ENCODE assay signal across 8 cellular contexts in the genomic region with DNA sequence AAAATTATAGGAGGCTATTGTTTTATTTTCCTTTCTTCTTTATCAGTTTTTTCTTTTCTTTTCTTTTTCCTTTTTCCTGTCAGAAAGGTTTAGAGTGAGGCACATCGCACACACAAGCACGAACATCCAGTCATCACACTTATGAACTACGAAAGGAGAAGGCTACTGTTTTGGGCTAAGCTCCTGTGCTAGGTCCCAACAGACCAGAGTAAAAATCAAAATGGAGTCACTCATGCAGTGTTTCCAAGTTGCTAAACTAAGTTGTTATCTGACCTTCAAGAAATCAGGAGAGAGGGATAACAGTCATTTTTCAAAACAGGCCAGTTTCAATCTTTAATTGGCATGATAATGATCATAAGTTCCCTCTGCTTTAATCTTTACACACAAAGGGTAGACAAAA.
"Had no signal": no experiment of that assay in that cellular context is flagged by ENCODE, and none has a peak within 500 bp of the region (broad histone marks: within the 10 kb centered on the region; RNA-seq: fewer than 3 reads in every experiment).

No MANE protein-coding gene starts in this region.

- H3K27me3 Mint-ChIP-seq: IgD-negative memory B cell had no signal

- H3K9ac ChIP-seq: KMS-11 had no signal

- H3K27ac Mint-ChIP-seq: IgD-negative memory B cell had no signal

- H3K27ac ChIP-seq: HL-60, KMS-11 had no signal

- H3K36me3 Mint-ChIP-seq: IgD-negative memory B cell had no signal

- ATAC-seq: HepG2 had no signal

- DNase-seq: IMR-90, KBM-7, KG1 had no signal

- H3K4me2 ChIP-seq: KMS-11 had no signal

- FAIRE-seq: HepG2, HTR-8/SVneo had no signal

- H3K4me3 Mint-ChIP-seq: IgD-negative memory B cell had no signal
